ENCODE assay signal across 2 cellular contexts in genomic region chr20:62605236-62605948, GRCh38.
TF ChIP-seq lines count a peak whose summit lies in the region.

No MANE protein-coding gene starts in this region.

TF ChIP-seq in GM23338, 12 proteins besides CTCF, POLR2A, EP300 and RAD21 (continued from another document):
- TF ChIP-seq REST (IDR thresholded peaks at IDR 0.05; ENCODE audit: unreplicated experiment) (no peak), ETS1 (IDR thresholded peaks at IDR 0.05) (no peak), ZNF462 (CRISPR knock-in tag; IDR thresholded peaks at IDR 0.05) (no peak)
TF ChIP-seq in GM23338: peak in this region for 0.

TF ChIP-seq in WTC11, 78 proteins besides CTCF, POLR2A, EP300 and RAD21 (continued from another document):
- no peak for TF ChIP-seq ARID4B (CRISPR knock-in tag; IDR thresholded peaks at IDR 0.05; ENCODE audit: borderline replicate concordance)
- TF ChIP-seq ZNF263 (CRISPR knock-in tag; IDR thresholded peaks at IDR 0.05; ENCODE audit: low read depth) = no peak
- no peak for TF ChIP-seq MLX (CRISPR knock-in tag; IDR thresholded peaks at IDR 0.05)
- no peak for TF ChIP-seq GTF2I (CRISPR knock-in tag; conservative IDR thresholded peaks at IDR 0.05)
- no peak for TF ChIP-seq RORB (CRISPR knock-in tag; IDR thresholded peaks at IDR 0.05)
- no peak for TF ChIP-seq ZNF396 (CRISPR knock-in tag; IDR thresholded peaks at IDR 0.05; ENCODE audit: borderline replicate concordance)
